Comparison of ENCODE assay signal across 12 cellular contexts in genomic region chr16:74896389-74897370, GRCh38.
DNase-seq lines count a peak whose midpoint lies in the region; ATAC-seq and TF ChIP-seq lines count a peak whose summit lies in the region.
"Had no signal": no experiment of that assay in that cellular context is flagged by ENCODE, and none has a peak within 500 bp of the region (broad histone marks: within the 10 kb centered on the region; RNA-seq: fewer than 3 reads in every experiment).

No MANE protein-coding gene starts in this region.

- H3K27me3 Mint-ChIP-seq in nephron progenitor cell (ENCODE audit: low read depth, poor library complexity) = no peaks in the 10 kb centered on the region
- H3K27me3 Mint-ChIP-seq: IgD-negative memory B cell had no signal

- peak overlapping the region; percentile 55 for H3K27ac Mint-ChIP-seq in nephron progenitor cell

- intact Hi-C loops in Panc1 (cut with micrococcal nuclease; ENCODE audit: unreplicated experiment) = no loop called here
- intact Hi-C loops in testis (cut with DNase I; ENCODE audit: low total_unique reads) = no loop called here

- no peaks in the 10 kb centered on the region for H3K9me3 Mint-ChIP-seq in nephron progenitor cell
- H3K9me3 Mint-ChIP-seq: activated T-cell treated with anti-CD3 and anti-CD28 coated beads, Interleukin-2, amount 50 U/mL, for 4 hours; IgD-negative memory B cell had no signal

- peaks cover 61% of the 10 kb centered on the region for H3K36me3 Mint-ChIP-seq in nephron progenitor cell (ENCODE audit: low read depth)

- 94 to 97% methylated on average over 14 of the region's 14 CpGs for WGBS in testis, 2 donors

- H3K4me3 Mint-ChIP-seq in nephron progenitor cell = no peak overlapping the region
- H3K4me3 Mint-ChIP-seq: activated T-cell treated with anti-CD3 and anti-CD28 coated beads, Interleukin-2, amount 50 U/mL, for 4 hours; IgD-negative memory B cell had no signal

- CTCF ChIA-PET in Panc1 (lab: Charles Lee) = no interaction called here

- no peaks in the 10 kb centered on the region for H3K4me1 Mint-ChIP-seq in nephron progenitor cell

- TF ChIP-seq CTCF in Panc1 (IDR thresholded peaks at IDR 0.05) (no peak), nephron progenitor cell (IDR thresholded peaks at IDR 0.05) (no peak), testis (IDR thresholded peaks at IDR 0.05) (no peak)

- no peak for TF ChIP-seq POLR2A in erythroblast (IDR thresholded peaks at IDR 0.05; ENCODE audit: low read length)
- TF ChIP-seq POLR2A in testis (IDR thresholded peaks at IDR 0.05) = no peak

- peak; percentile 75; the same call in 1 of the 2 replicates for ATAC-seq in Panc1
- ATAC-seq: activated T-cell treated with anti-CD3 and anti-CD28 coated beads, Interleukin-2, amount 50 U/mL, for 4 hours had no signal

- H3K9me3 ChIP-seq in Panc1 (ENCODE audit: control insufficient read depth, insufficient read depth, low read depth, low read length) = no peaks in the 10 kb centered on the region
- H3K9me3 ChIP-seq in testis = no peaks in the 10 kb centered on the region
- H3K9me3 ChIP-seq in Karpas-422 (ENCODE audit: low read length) = no peaks in the 10 kb centered on the region
- H3K9me3 ChIP-seq: psoas muscle had no signal

- no peaks in the 10 kb centered on the region for H4K20me1 ChIP-seq in Karpas-422 (ENCODE audit: insufficient read depth, low read depth, low read length)

- no TSS peak for BruUV-seq in Panc1 (replicated peaks; lab: Mats Ljungman, UMichigan)

- H3K9me2 ChIP-seq in Karpas-422 (replicated peaks; ENCODE audit: insufficient read depth, low read length) = no peaks in the 10 kb centered on the region

- in situ Hi-C loops in Panc1 (cut with HindIII; ENCODE audit: low pct_unique_long_range_greater_than_20kb, low sequenced_read_pairs) = no loop called here

- no peak overlapping the region for H3K4me2 ChIP-seq in Karpas-422 (ENCODE audit: low read depth, low read length, poor library complexity, severe bottlenecking)

- peaks cover 4% of the 10 kb centered on the region; the same call in 1 of the 2 replicates for H3K79me2 ChIP-seq in Karpas-422 (ENCODE audit: low read length)

- no peak overlapping the region for H2AFZ ChIP-seq in Karpas-422 (ENCODE audit: low read length)

- no peaks in the 10 kb centered on the region for H3K27me3 ChIP-seq in Panc1 (ENCODE audit: control insufficient read depth, insufficient read depth, low read length)
- H3K27me3 ChIP-seq in testis = no peaks in the 10 kb centered on the region
- H3K27me3 ChIP-seq in Karpas-422 (ENCODE audit: low read length) = no peaks in the 10 kb centered on the region
- H3K27me3 ChIP-seq: dorsolateral prefrontal cortex had no signal

- H3K4me1 ChIP-seq in Panc1 (ENCODE audit: control insufficient read depth, insufficient read depth, low read length) = no peaks in the 10 kb centered on the region
- H3K4me1 ChIP-seq in testis = no peaks in the 10 kb centered on the region
- H3K4me1 ChIP-seq in Karpas-422 (ENCODE audit: low read length) = no peaks in the 10 kb centered on the region
- H3K4me1 ChIP-seq: psoas muscle had no signal

- POLR2A ChIA-PET in Panc1 (lab: Charles Lee) = no interaction called here

- no peak overlapping the region for H3K9ac ChIP-seq in Karpas-422 (ENCODE audit: low read length)

- H3K27ac ChIP-seq in Panc1 (ENCODE audit: low read length) (no peak overlapping the region), testis (no peak overlapping the region), Karpas-422 (ENCODE audit: low read length) (no peak overlapping the region)
- H3K27ac ChIP-seq: psoas muscle had no signal

- DNase-seq in GM04503 (ENCODE audit: low read depth) (peak; percentile 28), Panc1 (ENCODE audit: low read depth, low spot score) (peak; percentile 33), erythroblast (lab: John Stamatoyannopoulos, UW) (peak; percentile 40 to 73), nephron progenitor cell (no peak), testis (no peak), cerebellum (ENCODE audit: low spot score) (no peak), Karpas-422 (no peak), NCI-H510A (lab: John Stamatoyannopoulos, UW) (no peak)
- DNase-seq: activated T-cell treated with anti-CD3 and anti-CD28 coated beads, Interleukin-2, amount 50 U/mL, for 4 hours; psoas muscle had no signal

- H3K4me3 ChIP-seq in Panc1 (ENCODE audit: low read depth in 2 of 2, low read length in 2 of 2) (no peak overlapping the region), testis (no peak overlapping the region), Karpas-422 (ENCODE audit: low read length) (no peak overlapping the region)
- H3K4me3 ChIP-seq: dorsolateral prefrontal cortex, psoas muscle had no signal

- H3K36me3 ChIP-seq in Panc1 (ENCODE audit: control insufficient read depth, insufficient read depth, low read length) (peaks cover 6% of the 10 kb centered on the region; the same call in 1 of the 2 replicates), testis (ENCODE audit: low read depth, missing control alignments) (no peaks in the 10 kb centered on the region), Karpas-422 (ENCODE audit: insufficient read depth, low read length) (peaks cover 9% of the 10 kb centered on the region; the same call in 1 of the 2 replicates)

Comparison
In these comparisons a context has a peak if more than half of its experiments do, and no peak if none do; other contexts are left out.
1. DNase-seq: peak in GM04503 (single experiment), Panc1 (single experiment) and erythroblast (2 of 2); none in nephron progenitor cell (single experiment), testis (single experiment), cerebellum (single experiment), Karpas-422 (single experiment) and NCI-H510A (single experiment).